26 cellular contexts compared by ENCODE assay signal in genomic region chr18:12737243-12737902, GRCh38. TPM values are rescaled to one million over a fixed set of nuclear protein-coding genes. Genes with fewer than 3 reads are reported as not detected.
DNase-seq lines count a peak whose midpoint lies in the region; ATAC-seq, FAIRE-seq and TF ChIP-seq lines count a peak whose summit lies in the region.
"Had no signal": no experiment of that assay in that cellular context is flagged by ENCODE, and none has a peak within 500 bp of the region (broad histone marks: within the 10 kb centered on the region; RNA-seq: fewer than 3 reads in every experiment).

No MANE protein-coding gene starts in this region.

- intact Hi-C loops in GM12878 (cut with micrococcal nuclease; ENCODE audit: unreplicated experiment): no loop called here

- TF ChIP-seq RAD21 in GM12878 (IDR thresholded peaks at IDR 0.05; ENCODE audit: insufficient read depth, low read depth, low read length): peak; percentile 21; the same call in 1 of the 2 replicates

- RAD21 ChIA-PET in GM12878 (lab: Charles Lee; ENCODE audit: unreplicated experiment): interaction anchor here (1.3 to 1.8 kb wide), 4 partner anchors 13 to 197 kb away, joined by 3 to 4 read pairs (median 4); no protein-coding TSS in a partner anchor

- H2AFZ ChIP-seq in GM12878 (ENCODE audit: control insufficient read depth, low read depth, low read length): no peak overlapping the region

- H4K20me1 ChIP-seq in GM12878 (ENCODE audit: control insufficient read depth, insufficient read depth): no peaks in the 10 kb centered on the region

- no peak for FAIRE-seq in GM12878 (lab: Jason Lieb, UNC)

- TF ChIP-seq CTCF in GM12878 (IDR thresholded peaks at IDR 0.05 in 2 of 3, conservative IDR thresholded peaks at IDR 0.05 in 1 of 3; ENCODE audit: control insufficient read depth in 2 of 3, extremely low read depth in 1 of 3, insufficient read depth in 1 of 3, low read depth in 3 of 3, low read length in 3 of 3): peak in 2 of 3 experiments; percentile 4 to 17; a peak in 1 of 6 replicates
- TF ChIP-seq CTCF in WERI-Rb-1 (IDR thresholded peaks at IDR 0.05; ENCODE audit: low read depth, low read length): no peak

- CTCF ChIA-PET in GM12878 (lab: Yijun Ruan, JAX): interaction anchor here (0.6 to 2.3 kb wide), 10 partner anchors 10 to 217 kb away, joined by 3 to 17 read pairs (median 3); no protein-coding TSS in a partner anchor

- H3K79me2 ChIP-seq in GM12878 (ENCODE audit: control insufficient read depth, insufficient read depth, low read length): no peaks in the 10 kb centered on the region

- no peak for ATAC-seq in GM12878
- ATAC-seq: CD8-positive, alpha-beta T cell had no signal

- SMC1A ChIA-PET in GM12878 (lab: Charles Lee; ENCODE audit: uncharacterized antibody, unreplicated experiment): interaction anchor here (1.1 to 2.2 kb wide), 3 partner anchors 12 to 422 kb away, joined by 4 to 9 read pairs (median 5); no protein-coding TSS in a partner anchor

- TF ChIP-seq EP300 in GM12878 (IDR thresholded peaks at IDR 0.05; ENCODE audit: borderline replicate concordance in 1 of 2, control insufficient read depth in 1 of 2, low read depth in 2 of 2, low read length in 2 of 2): no peak

- no peak overlapping the region for H3K4me3 ChIP-seq in Jurkat, Clone E6-1 (ENCODE audit: low read length)
- H3K4me3 ChIP-seq in GM12878: no peak overlapping the region
- no peak overlapping the region for H3K4me3 ChIP-seq in WERI-Rb-1 (ENCODE audit: low read depth, low read length)
- H3K4me3 ChIP-seq: SK-N-MC had no signal

- H3K4me1 ChIP-seq in GM12878 (ENCODE audit: control insufficient read depth, insufficient read depth, low read length): no peaks in the 10 kb centered on the region

- no peaks in the 10 kb centered on the region for H3K9me3 ChIP-seq in GM12878 (replicated peaks; ENCODE audit: control insufficient read depth, insufficient read depth, low read length)
- H3K9me3 ChIP-seq in WERI-Rb-1 (ENCODE audit: severe bottlenecking): no peaks in the 10 kb centered on the region

- in situ Hi-C loops in GM12878 (cut with MboI): no loop called here

- no peak overlapping the region for H3K4me2 ChIP-seq in GM12878 (ENCODE audit: control insufficient read depth, insufficient read depth)

- H3K27me3 ChIP-seq in GM12878 (replicated peaks in 1 of 2; ENCODE audit: control insufficient read depth in 2 of 2, insufficient read depth in 2 of 2, low read length in 1 of 2) (no peaks in the 10 kb centered on the region), WERI-Rb-1 (ENCODE audit: insufficient read depth, low read depth, severe bottlenecking) (no peaks in the 10 kb centered on the region)

- H3K27ac ChIP-seq in GM12878 (ENCODE audit: control insufficient read depth, insufficient read depth) (no peak overlapping the region), WERI-Rb-1 (no peak overlapping the region)
- H3K27ac ChIP-seq: RWPE1, SK-N-MC had no signal

- TF ChIP-seq POLR2A in GM12878 (IDR thresholded peaks at IDR 0.05; ENCODE audit: low read depth, low read length): no peak

- H3K36me3 ChIP-seq in GM12878 (ENCODE audit: control insufficient read depth in 2 of 2, insufficient read depth in 2 of 2, low read length in 1 of 2) (no peaks in the 10 kb centered on the region), WERI-Rb-1 (no peaks in the 10 kb centered on the region)

- H3K9ac ChIP-seq in GM12878 (ENCODE audit: control insufficient read depth, insufficient read depth, low read length): no peak overlapping the region

- WGBS in GM12878 (ENCODE audit: insufficient coverage, insufficient replicate concordance, low lambda C conversion rate, missing lambda C conversion rate): 64% methylated on average over 19 of the region's 19 CpGs

- no TSS peak for BruUV-seq in GM12878 (replicated peaks; lab: Mats Ljungman, UMichigan)

- DNase-seq in NCI-H748 (lab: John Stamatoyannopoulos, UW; ENCODE audit: unreplicated experiment) (peak; percentile 11), NCI-H748 treated with DMSO at 0.1 percent for 48 hours (lab: John Stamatoyannopoulos, UW) (no peak), GM12878 (ENCODE audit: low read depth, low spot score) (no peak), retina (peak; percentile 8), NCI-H2227 treated with DMSO at 0.1 percent for 48 hours (lab: John Stamatoyannopoulos, UW) (no peak), NCI-H146 treated with DMSO at 0.1 percent for 48 hours (lab: John Stamatoyannopoulos, UW; ENCODE audit: unreplicated experiment) (no peak), WERI-Rb-1 (no peak)
- DNase-seq in Jurkat, Clone E6-1 (ENCODE audit: low read depth, low spot score): peak; percentile 61
- DNase-seq: 8988T; AML-193; C1 segment of cervical spinal cord; CD8-positive, alpha-beta T cell; DMS153; EL; GF-D8; H7; KBM-7; NCI-H1092 treated with DMSO at 0.1 percent for 48 hours; NCI-H146; NCI-H2081; NCI-H2171 treated with DMSO at 0.1 percent for 48 hours; NCI-H446; NCI-H526; SHP77 treated with DMSO at 0.1 percent for 48 hours had no signal

- POLR2A ChIA-PET in GM12878 (lab: Charles Lee): no interaction called here

TF ChIP-seq in GM12878, 131 proteins besides CTCF, POLR2A, EP300 and RAD21:
- no peak for TF ChIP-seq BCL3 (IDR thresholded peaks at IDR 0.05; ENCODE audit: borderline replicate concordance, insufficient read depth, low read depth, low read length, poor library complexity, severe bottlenecking)
TF ChIP-seq in GM12878: peak in this region for 0.

RNA-seq across cellular contexts. Expression of gene PSMG2, which starts 34.5 kb away (rescaled TPM):
- polyA plus RNA-seq in Jurkat, Clone E6-1 (2012; ENCODE audit: insufficient read depth, insufficient read length): 115 TPM
- total RNA-seq in GM12878 (2013; cell fraction: nucleolus; rRNA removed): 24.6 and 24.8 TPM in 2 replicates
- total RNA-seq in GM12878 (2014; rRNA removed): 117 and 134 TPM in 2 replicates
- 111 and 116 TPM in 2 replicates for total RNA-seq in GM12878 (2014; rRNA removed; fragmentation: Illumina TruSeq; extraction: Trizol)
- total RNA-seq in GM12878 (2021): 87.0 and 88.5 TPM in 2 replicates
- 53.3 TPM for polyA plus RNA-seq in GM12878 (2011; ENCODE audit: low read depth)
- 93.4 and 102 TPM in 2 replicates for polyA plus RNA-seq in GM12878 (2011; rRNA removed)
- 62.4 and 64.0 TPM in 2 replicates for polyA plus RNA-seq in GM12878 (2011; cell fraction: cytosol; rRNA removed)
- 34.3 and 37.0 TPM in 2 replicates for polyA plus RNA-seq in GM12878 (2011; cell fraction: nucleus; rRNA removed)
- polyA plus RNA-seq in GM12878 (2012): 74.9 and 88.9 TPM in 2 replicates
- polyA plus RNA-seq in GM12878 (2014; fragmentation: Illumina TruSeq; extraction: Trizol): 116 and 119 TPM in 2 replicates
- polyA plus RNA-seq in GM12878 (2014; fragmentation: Nextera tagmentation; extraction: Ambion mirVana): 100 to 1,000 TPM; 168 to 268 TPM
- polyA plus RNA-seq in GM12878 (2014; rRNA removed): 81.5 and 97.4 TPM in 2 replicates
- 100 to 1,000 TPM; 156 to 174 TPM for polyA plus RNA-seq in GM12878 (2016; fragmentation: Nextera tagmentation; extraction: Ambion mirVana)
- polyA minus RNA-seq in GM12878 (2011; rRNA and poly(A)+ RNA removed): 54.7 and 59.0 TPM in 2 replicates
- 29.1 and 29.4 TPM in 2 replicates for polyA minus RNA-seq in GM12878 (2011; cell fraction: cytosol; rRNA and poly(A)+ RNA removed)
- 8.1 and 11.1 TPM in 2 replicates for polyA minus RNA-seq in GM12878 (2011; cell fraction: nucleus; rRNA and poly(A)+ RNA removed)

RNA-seq across cellular contexts. Expression of gene CEP76, which starts 34.9 kb away (rescaled TPM):
- polyA plus RNA-seq in Jurkat, Clone E6-1 (2012; ENCODE audit: insufficient read depth, insufficient read length): 22.1 TPM
- 19.7 and 21.1 TPM in 2 replicates for total RNA-seq in GM12878 (2013; cell fraction: nucleolus; rRNA removed)
- total RNA-seq in GM12878 (2014; rRNA removed) (13.9 and 14.1 TPM in 2 replicates), GM12878 (2014; rRNA removed; fragmentation: Illumina TruSeq; extraction: Trizol) (13.2 and 13.7 TPM in 2 replicates), GM12878 (2021) (10.1 and 11.9 TPM in 2 replicates)
- polyA plus RNA-seq in GM12878 (2011; ENCODE audit: low read depth): 3.6 TPM
- polyA plus RNA-seq in GM12878 (2011; rRNA removed) (13.7 and 21.5 TPM in 2 replicates), GM12878 (2014; fragmentation: Illumina TruSeq; extraction: Trizol) (10.7 and 13.5 TPM in 2 replicates), GM12878 (2014; fragmentation: Nextera tagmentation; extraction: Ambion mirVana) (1 to 10 TPM; 3.9 to 4.7 TPM), GM12878 (2014; rRNA removed) (13.8 and 14.7 TPM in 2 replicates), GM12878 (2016; fragmentation: Nextera tagmentation; extraction: Ambion mirVana) (10 to 100 TPM; 12.8 to 14.9 TPM)
- 7.6 and 8.5 TPM in 2 replicates for polyA plus RNA-seq in GM12878 (2011; cell fraction: cytosol; rRNA removed)
- polyA plus RNA-seq in GM12878 (2011; cell fraction: nucleus; rRNA removed): 9.5 and 12.3 TPM in 2 replicates
- polyA plus RNA-seq in GM12878 (2012): 5.2 and 5.4 TPM in 2 replicates
- 20.1 and 25.6 TPM in 2 replicates for polyA minus RNA-seq in GM12878 (2011; rRNA and poly(A)+ RNA removed)
- polyA minus RNA-seq in GM12878 (2011; cell fraction: cytosol; rRNA and poly(A)+ RNA removed): 5.9 and 6.3 TPM in 2 replicates
- 8.6 and 10.4 TPM in 2 replicates for polyA minus RNA-seq in GM12878 (2011; cell fraction: nucleus; rRNA and poly(A)+ RNA removed)

Comparison
In these comparisons a context has a peak if more than half of its experiments do, and no peak if none do; other contexts are left out.
1. DNase-seq: peak in NCI-H748 (single experiment), Jurkat, Clone E6-1 (single experiment) and retina (single experiment); none in NCI-H748 treated with DMSO at 0.1 percent for 48 hours (single experiment), GM12878 (single experiment), NCI-H2227 treated with DMSO at 0.1 percent for 48 hours (single experiment), NCI-H146 treated with DMSO at 0.1 percent for 48 hours (single experiment) and WERI-Rb-1 (single experiment).